ENCODE assay signal across 2 cellular contexts in genomic region chr19:55554302-55554701, GRCh38.
TF ChIP-seq lines count a peak whose summit lies in the region.

No MANE protein-coding gene starts in this region.

TF ChIP-seq in HEK293, 187 proteins besides CTCF, POLR2A, EP300 and RAD21:
- TF ChIP-seq ZNF404 (tag by site-specific recombination; IDR thresholded peaks at IDR 0.05) (no peak), ZNF169 (tag by site-specific recombination; IDR thresholded peaks at IDR 0.05) (no peak), SCRT2 (tag by site-specific recombination; IDR thresholded peaks at IDR 0.05) (peak; percentile 62), ZNF16 (tag by site-specific recombination; IDR thresholded peaks at IDR 0.05; ENCODE audit: low read depth) (peak; percentile 70)

TF ChIP-seq in K562, 482 proteins besides CTCF, POLR2A, EP300 and RAD21:
- TF ChIP-seq RBM25 (IDR thresholded peaks at IDR 0.05; ENCODE audit: low read depth, low read length, severe bottlenecking): peak; percentile 51
- TF ChIP-seq BCOR (IDR thresholded peaks at IDR 0.05): peak; percentile 46; the same call in 1 of the 2 replicates
- peak in 1 of 2 experiments; percentile 34; a peak in 2 of 4 replicates for TF ChIP-seq KDM1A (IDR thresholded peaks at IDR 0.05)
- no peak for TF ChIP-seq TFE3 (CRISPR knock-in tag; IDR thresholded peaks at IDR 0.05)
- peak; percentile 76 for TF ChIP-seq ZFP36 (IDR thresholded peaks at IDR 0.05; ENCODE audit: low read depth, low read length, partially characterized antibody)
